In genomic region chr10:117972168-117972822, GRCh38 we compare ENCODE assay signal across 20 cellular contexts.
DNase-seq lines count a peak whose midpoint lies in the region; ATAC-seq and TF ChIP-seq lines count a peak whose summit lies in the region.
"Had no signal": no experiment of that assay in that cellular context is flagged by ENCODE, and none has a peak within 500 bp of the region (broad histone marks: within the 10 kb centered on the region; RNA-seq: fewer than 3 reads in every experiment).

No MANE protein-coding gene starts in this region.

- no peaks in the 10 kb centered on the region for H3K36me3 ChIP-seq in right atrium auricular region
- H3K36me3 ChIP-seq in WERI-Rb-1 = no peaks in the 10 kb centered on the region
- no peaks in the 10 kb centered on the region for H3K36me3 ChIP-seq in testis (ENCODE audit: low read depth, missing control alignments)
- H3K36me3 ChIP-seq: BLaER1 treated with 17β-estradiol and CSF1 and Interleukin-3, amounts not matched to agents 10 nM and 100 nM; HAP-1 had no signal

- peak; percentile 81 for ATAC-seq in Right ventricle myocardium inferior
- peak; percentile 91 for ATAC-seq in left ventricle myocardium superior

- no peak for TF ChIP-seq CTCF in right atrium auricular region (IDR thresholded peaks at IDR 0.05)
- TF ChIP-seq CTCF in WERI-Rb-1 (IDR thresholded peaks at IDR 0.05; ENCODE audit: low read depth, low read length) = no peak
- no peak for TF ChIP-seq CTCF in testis (IDR thresholded peaks at IDR 0.05)

- 47 to 50% methylated on average over 5 of the region's 5 CpGs for WGBS in testis, 2 donors

- intact Hi-C loops in Right ventricle myocardium inferior (cut with DNase I) (no loop called here), left ventricle myocardium superior (cut with micrococcal nuclease) (no loop called here), testis (cut with DNase I; ENCODE audit: low total_unique reads) (no loop called here)

- H3K27ac ChIP-seq in right atrium auricular region = no peak overlapping the region
- H3K27ac ChIP-seq in WERI-Rb-1 = peak overlapping the region; percentile 57
- H3K27ac ChIP-seq in testis = no peak overlapping the region
- H3K27ac ChIP-seq: BLaER1 treated with 17β-estradiol and CSF1 and Interleukin-3, amounts not matched to agents 10 nM and 100 nM had no signal

- no peaks in the 10 kb centered on the region for H3K4me1 ChIP-seq in right atrium auricular region
- H3K4me1 ChIP-seq in testis = no peaks in the 10 kb centered on the region

- H3K27me3 ChIP-seq in right atrium auricular region (no peaks in the 10 kb centered on the region), WERI-Rb-1 (ENCODE audit: insufficient read depth, low read depth, severe bottlenecking) (no peaks in the 10 kb centered on the region), testis (no peaks in the 10 kb centered on the region)
- H3K27me3 ChIP-seq: BLaER1 treated with 17β-estradiol and CSF1 and Interleukin-3, amounts not matched to agents 10 nM and 100 nM had no signal

- H3K4me3 ChIP-seq in right atrium auricular region = no peak overlapping the region
- no peak overlapping the region for H3K4me3 ChIP-seq in WERI-Rb-1 (ENCODE audit: low read depth, low read length)
- no peak overlapping the region for H3K4me3 ChIP-seq in testis
- H3K4me3 ChIP-seq: BLaER1 treated with 17β-estradiol and CSF1 and Interleukin-3, amounts not matched to agents 10 nM and 100 nM; HAP-1 had no signal

- DNase-seq in Right ventricle myocardium inferior (ENCODE audit: missing footprints) = no peak
- no peak for DNase-seq in right atrium auricular region (ENCODE audit: low spot score)
- peak; percentile 65 for DNase-seq in WERI-Rb-1
- DNase-seq in left ventricle myocardium superior = no peak
- peak; percentile 21 for DNase-seq in testis
- no peak for DNase-seq in Ammon's horn (ENCODE audit: low spot score)
- no peak for DNase-seq in occipital lobe (lab: John Stamatoyannopoulos, UW)
- no peak for DNase-seq in stimulated activated CD4-positive, alpha-beta T cell treated with anti-CD3 and anti-CD28 coated beads, Interleukin-1b, Interleukin-23, amount 100 ng/mL, for 48 hours
- DNase-seq: CD4-positive, alpha-beta T cell; GOT3; HFFc6; KBM-7; MV-4-11; NCI-H2029; NCI-H2227 treated with DMSO at 0.1 percent for 48 hours; NCI-H510A treated with DMSO at 0.1 percent for 48 hours; RPMI8226; SHP77 treated with DMSO at 0.1 percent for 48 hours had no signal

- H3K9me3 ChIP-seq in right atrium auricular region (peaks cover 0 to 2% of the 10 kb centered on the region in 2 donors), WERI-Rb-1 (ENCODE audit: severe bottlenecking) (no peaks in the 10 kb centered on the region), testis (no peaks in the 10 kb centered on the region)
- H3K9me3 ChIP-seq: HAP-1 had no signal

- TF ChIP-seq POLR2A in testis (IDR thresholded peaks at IDR 0.05) = no peak

Comparison
In these comparisons a context has a peak if more than half of its experiments do, and no peak if none do; other contexts are left out.
1. DNase-seq: peak in WERI-Rb-1 (single experiment) and testis (single experiment); none in Right ventricle myocardium inferior (single experiment), right atrium auricular region (single experiment), left ventricle myocardium superior (single experiment), Ammon's horn (single experiment), occipital lobe (single experiment) and stimulated activated CD4-positive, alpha-beta T cell treated with anti-CD3 and anti-CD28 coated beads, Interleukin-1b, Interleukin-23, amount 100 ng/mL, for 48 hours (single experiment).